ENCODE assay signal across 2 cellular contexts in the genomic region with DNA sequence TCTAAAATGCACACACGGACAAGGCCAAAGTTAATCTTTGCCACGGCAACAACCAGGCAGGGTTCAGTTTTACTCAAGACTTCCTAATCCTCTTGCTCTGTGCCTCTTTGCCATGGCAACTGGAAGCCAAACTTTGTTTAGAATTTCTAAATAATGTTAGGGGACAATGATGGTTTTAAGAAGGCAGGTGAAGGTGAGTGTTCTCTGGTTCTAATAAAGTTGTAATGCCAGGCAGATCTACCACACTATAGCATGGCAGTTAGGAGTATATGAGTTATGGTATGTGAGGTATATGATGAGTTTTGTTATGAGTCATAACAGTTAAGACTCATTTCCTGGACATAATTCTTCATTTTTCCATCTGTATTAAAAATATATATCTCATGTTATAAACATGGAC.
TF ChIP-seq lines count a peak whose summit lies in the region.

No MANE protein-coding gene starts in this region.

TF ChIP-seq in liver, 16 proteins besides CTCF, POLR2A, EP300 and RAD21 (continued from another document):
- TF ChIP-seq, protein P1, sequence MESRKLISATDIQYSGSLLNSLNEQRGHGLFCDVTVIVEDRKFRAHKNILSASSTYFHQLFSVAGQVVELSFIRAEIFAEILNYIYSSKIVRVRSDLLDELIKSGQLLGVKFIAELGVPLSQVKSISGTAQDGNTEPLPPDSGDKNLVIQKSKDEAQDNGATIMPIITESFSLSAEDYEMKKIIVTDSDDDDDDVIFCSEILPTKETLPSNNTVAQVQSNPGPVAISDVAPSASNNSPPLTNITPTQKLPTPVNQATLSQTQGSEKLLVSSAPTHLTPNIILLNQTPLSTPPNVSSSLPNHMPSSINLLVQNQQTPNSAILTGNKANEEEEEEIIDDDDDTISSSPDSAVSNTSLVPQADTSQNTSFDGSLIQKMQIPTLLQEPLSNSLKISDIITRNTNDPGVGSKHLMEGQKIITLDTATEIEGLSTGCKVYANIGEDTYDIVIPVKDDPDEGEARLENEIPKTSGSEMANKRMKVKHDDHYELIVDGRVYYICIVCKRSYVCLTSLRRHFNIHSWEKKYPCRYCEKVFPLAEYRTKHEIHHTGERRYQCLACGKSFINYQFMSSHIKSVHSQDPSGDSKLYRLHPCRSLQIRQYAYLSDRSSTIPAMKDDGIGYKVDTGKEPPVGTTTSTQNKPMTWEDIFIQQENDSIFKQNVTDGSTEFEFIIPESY (IDR thresholded peaks at IDR 0.05), result no peak
- TF ChIP-seq HNF4A (conservative IDR thresholded peaks at IDR 0.05) (no peak), FOXA2 (IDR thresholded peaks at IDR 0.05) (no peak)
- TF ChIP-seq, protein P2, sequence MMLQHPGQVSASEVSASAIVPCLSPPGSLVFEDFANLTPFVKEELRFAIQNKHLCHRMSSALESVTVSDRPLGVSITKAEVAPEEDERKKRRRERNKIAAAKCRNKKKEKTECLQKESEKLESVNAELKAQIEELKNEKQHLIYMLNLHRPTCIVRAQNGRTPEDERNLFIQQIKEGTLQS (IDR thresholded peaks at IDR 0.05), result no peak
- TF ChIP-seq, protein P3, sequence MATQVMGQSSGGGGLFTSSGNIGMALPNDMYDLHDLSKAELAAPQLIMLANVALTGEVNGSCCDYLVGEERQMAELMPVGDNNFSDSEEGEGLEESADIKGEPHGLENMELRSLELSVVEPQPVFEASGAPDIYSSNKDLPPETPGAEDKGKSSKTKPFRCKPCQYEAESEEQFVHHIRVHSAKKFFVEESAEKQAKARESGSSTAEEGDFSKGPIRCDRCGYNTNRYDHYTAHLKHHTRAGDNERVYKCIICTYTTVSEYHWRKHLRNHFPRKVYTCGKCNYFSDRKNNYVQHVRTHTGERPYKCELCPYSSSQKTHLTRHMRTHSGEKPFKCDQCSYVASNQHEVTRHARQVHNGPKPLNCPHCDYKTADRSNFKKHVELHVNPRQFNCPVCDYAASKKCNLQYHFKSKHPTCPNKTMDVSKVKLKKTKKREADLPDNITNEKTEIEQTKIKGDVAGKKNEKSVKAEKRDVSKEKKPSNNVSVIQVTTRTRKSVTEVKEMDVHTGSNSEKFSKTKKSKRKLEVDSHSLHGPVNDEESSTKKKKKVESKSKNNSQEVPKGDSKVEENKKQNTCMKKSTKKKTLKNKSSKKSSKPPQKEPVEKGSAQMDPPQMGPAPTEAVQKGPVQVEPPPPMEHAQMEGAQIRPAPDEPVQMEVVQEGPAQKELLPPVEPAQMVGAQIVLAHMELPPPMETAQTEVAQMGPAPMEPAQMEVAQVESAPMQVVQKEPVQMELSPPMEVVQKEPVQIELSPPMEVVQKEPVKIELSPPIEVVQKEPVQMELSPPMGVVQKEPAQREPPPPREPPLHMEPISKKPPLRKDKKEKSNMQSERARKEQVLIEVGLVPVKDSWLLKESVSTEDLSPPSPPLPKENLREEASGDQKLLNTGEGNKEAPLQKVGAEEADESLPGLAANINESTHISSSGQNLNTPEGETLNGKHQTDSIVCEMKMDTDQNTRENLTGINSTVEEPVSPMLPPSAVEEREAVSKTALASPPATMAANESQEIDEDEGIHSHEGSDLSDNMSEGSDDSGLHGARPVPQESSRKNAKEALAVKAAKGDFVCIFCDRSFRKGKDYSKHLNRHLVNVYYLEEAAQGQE (IDR thresholded peaks at IDR 0.05), result no peak

TF ChIP-seq in HepG2, 621 proteins besides CTCF, POLR2A, EP300 and RAD21 (continued from another document):
- TF ChIP-seq, protein P4, sequence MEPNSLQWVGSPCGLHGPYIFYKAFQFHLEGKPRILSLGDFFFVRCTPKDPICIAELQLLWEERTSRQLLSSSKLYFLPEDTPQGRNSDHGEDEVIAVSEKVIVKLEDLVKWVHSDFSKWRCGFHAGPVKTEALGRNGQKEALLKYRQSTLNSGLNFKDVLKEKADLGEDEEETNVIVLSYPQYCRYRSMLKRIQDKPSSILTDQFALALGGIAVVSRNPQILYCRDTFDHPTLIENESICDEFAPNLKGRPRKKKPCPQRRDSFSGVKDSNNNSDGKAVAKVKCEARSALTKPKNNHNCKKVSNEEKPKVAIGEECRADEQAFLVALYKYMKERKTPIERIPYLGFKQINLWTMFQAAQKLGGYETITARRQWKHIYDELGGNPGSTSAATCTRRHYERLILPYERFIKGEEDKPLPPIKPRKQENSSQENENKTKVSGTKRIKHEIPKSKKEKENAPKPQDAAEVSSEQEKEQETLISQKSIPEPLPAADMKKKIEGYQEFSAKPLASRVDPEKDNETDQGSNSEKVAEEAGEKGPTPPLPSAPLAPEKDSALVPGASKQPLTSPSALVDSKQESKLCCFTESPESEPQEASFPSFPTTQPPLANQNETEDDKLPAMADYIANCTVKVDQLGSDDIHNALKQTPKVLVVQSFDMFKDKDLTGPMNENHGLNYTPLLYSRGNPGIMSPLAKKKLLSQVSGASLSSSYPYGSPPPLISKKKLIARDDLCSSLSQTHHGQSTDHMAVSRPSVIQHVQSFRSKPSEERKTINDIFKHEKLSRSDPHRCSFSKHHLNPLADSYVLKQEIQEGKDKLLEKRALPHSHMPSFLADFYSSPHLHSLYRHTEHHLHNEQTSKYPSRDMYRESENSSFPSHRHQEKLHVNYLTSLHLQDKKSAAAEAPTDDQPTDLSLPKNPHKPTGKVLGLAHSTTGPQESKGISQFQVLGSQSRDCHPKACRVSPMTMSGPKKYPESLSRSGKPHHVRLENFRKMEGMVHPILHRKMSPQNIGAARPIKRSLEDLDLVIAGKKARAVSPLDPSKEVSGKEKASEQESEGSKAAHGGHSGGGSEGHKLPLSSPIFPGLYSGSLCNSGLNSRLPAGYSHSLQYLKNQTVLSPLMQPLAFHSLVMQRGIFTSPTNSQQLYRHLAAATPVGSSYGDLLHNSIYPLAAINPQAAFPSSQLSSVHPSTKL (CRISPR knock-in tag; IDR thresholded peaks at IDR 0.05), result no peak
- TF ChIP-seq ZNF17 (CRISPR knock-in tag; IDR thresholded peaks at IDR 0.05) (no peak), ZKSCAN1 (IDR thresholded peaks at IDR 0.05; ENCODE audit: low read length) (no peak), BCL3 (CRISPR knock-in tag; IDR thresholded peaks at IDR 0.05) (no peak), ZNF747 (CRISPR knock-in tag; IDR thresholded peaks at IDR 0.05; ENCODE audit: borderline replicate concordance) (no peak), MATR3 (CRISPR knock-in tag; IDR thresholded peaks at IDR 0.05) (no peak), ZNF235 (CRISPR knock-in tag; IDR thresholded peaks at IDR 0.05; ENCODE audit: borderline replicate concordance) (no peak), BRF2 (CRISPR knock-in tag; IDR thresholded peaks at IDR 0.05) (no peak), HBP1 (CRISPR knock-in tag; IDR thresholded peaks at IDR 0.05; ENCODE audit: low read depth) (no peak)
